Comparison of ENCODE assay signal across 34 cellular contexts in genomic region chr5:163677092-163677491, GRCh38.
"Had no signal": no experiment of that assay in that cellular context is flagged by ENCODE, and none has a peak within 500 bp of the region (broad histone marks: within the 10 kb centered on the region; RNA-seq: fewer than 3 reads in every experiment).

No MANE protein-coding gene starts in this region.

- H3K4me1 ChIP-seq: adrenal gland, Peyer's patch, SJSA1 had no signal

- H3K27me3 ChIP-seq: adrenal gland, brain microvascular endothelial cell, cardiac muscle cell, MG63, Peyer's patch, SJSA1 had no signal

- ATAC-seq: activated naive CD4-positive, alpha-beta T cell treated with anti-CD3 and anti-CD28 coated beads, Interleukin-2, amount 50 U/mL, for 72 hours; activated T-cell treated with anti-CD3 and anti-CD28 coated beads, Interleukin-2, amount 50 U/mL, for 4 hours; PC-3 had no signal

- H3K9me3 ChIP-seq: adrenal gland, MG63, Peyer's patch, SJSA1, SK-N-SH had no signal

- H3K27ac ChIP-seq: adrenal gland, brain microvascular endothelial cell, cardiac muscle cell, Peyer's patch, SJSA1, VCaP had no signal

- DNase-seq: activated B cell treated with CpG ODN at 0.5 μM for 24 hours; activated CD4-positive, alpha-beta memory T cell treated with anti-CD3 and anti-CD28 coated beads for 36 hours; activated CD4-positive, alpha-beta T cell treated with anti-CD3 and anti-CD28 coated beads, Interleukin-2, amount 50 U/mL, for 1 hour; activated CD8-positive, alpha-beta memory T cell treated with anti-CD3 and anti-CD28 coated beads, Interleukin-2, amount 50 U/mL, for 4 hours; activated gamma-delta T cell treated with Interleukin-2 at 50 U/mL for 16 hours; activated naive CD4-positive, alpha-beta T cell treated with anti-CD3 and anti-CD28 coated beads for 36 hours; activated T-cell treated with anti-CD3 and anti-CD28 coated beads for 4 hours; activated T-cell treated with anti-CD3 and anti-CD28 coated beads, Interleukin-2, amount 50 U/mL, for 4 hours; adrenal gland; anterior cingulate cortex; brain microvascular endothelial cell; Karpas-422; KBM-7; MG63; NCI-H1048; NCI-H1105 treated with DMSO at 0.1 percent for 48 hours; NCI-H1436; NCI-H1694; NCI-H1930; NCI-H2081 treated with DMSO at 0.1 percent for 48 hours; NCI-H226; NCI-H446 treated with DMSO at 0.1 percent for 48 hours; NCI-H524; NCI-H82; NK-92 treated with Interleukin-12 subunit alpha and Interleukin-12 subunit beta, amount 100 ng/mL, for 24 hours; PC-3; Peyer's patch; RPMI8226; SHP77 treated with DMSO at 0.1 percent for 48 hours; SK-N-SH had no signal

- H3K4me3 ChIP-seq: adrenal gland, cardiac muscle cell, MG63, Peyer's patch, SJSA1 had no signal

- H3K4me2 ChIP-seq: SK-N-SH had no signal

- H3K36me3 ChIP-seq: adrenal gland, brain microvascular endothelial cell, cardiac muscle cell, MG63, Peyer's patch, SJSA1 had no signal

- H3K9ac ChIP-seq: SK-N-SH had no signal
